20 cellular contexts compared by ENCODE assay signal in genomic region chr3:107199962-107200465, GRCh38.
DNase-seq lines count a peak whose midpoint lies in the region; ATAC-seq, FAIRE-seq and TF ChIP-seq lines count a peak whose summit lies in the region.
"Had no signal": no experiment of that assay in that cellular context is flagged by ENCODE, and none has a peak within 500 bp of the region (broad histone marks: within the 10 kb centered on the region; RNA-seq: fewer than 3 reads in every experiment).

No MANE protein-coding gene starts in this region.

- H3K27me3 ChIP-seq in bronchial epithelial cell (ENCODE audit: control insufficient read depth, insufficient read depth, low read length) (no peaks in the 10 kb centered on the region), skeletal muscle tissue (ENCODE audit: control insufficient read depth in 3 of 3, insufficient read depth in 3 of 3, low read length in 3 of 3) (no peaks in the 10 kb centered on the region), colonic mucosa (no peaks in the 10 kb centered on the region)

- H3K4me3 Mint-ChIP-seq in nephron: no peak overlapping the region
- H3K4me3 Mint-ChIP-seq: CD14-positive monocyte; CD8-positive, alpha-beta T cell; H9 had no signal

- no peak for TF ChIP-seq CTCF in bronchial epithelial cell (IDR thresholded peaks at IDR 0.05; ENCODE audit: insufficient read depth, low read length, severe bottlenecking)
- no peak for TF ChIP-seq CTCF in epithelial cell of esophagus (IDR thresholded peaks at IDR 0.05; ENCODE audit: insufficient read depth, low read depth, low read length, missing control alignments)
- no peak for TF ChIP-seq CTCF in nephron (IDR thresholded peaks at IDR 0.05; ENCODE audit: unreplicated experiment in 3 of 3)
- no peak for TF ChIP-seq CTCF in colonic mucosa (IDR thresholded peaks at IDR 0.05)

- ATAC-seq in GM19023 (IDR thresholded peaks at IDR 0.05; ENCODE audit: unreplicated experiment) (no peak), HG02588 (IDR thresholded peaks at IDR 0.05; ENCODE audit: unreplicated experiment) (no peak)
- ATAC-seq: A549; CD8-positive, alpha-beta T cell had no signal

- H3K9me3 Mint-ChIP-seq in nephron: no peaks in the 10 kb centered on the region
- H3K9me3 Mint-ChIP-seq: CD8-positive, alpha-beta T cell; H9 had no signal

- intact Hi-C loops in colonic mucosa (cut with DNase I): no loop called here

- H3K36me3 Mint-ChIP-seq in nephron (ENCODE audit: low read depth): no peaks in the 10 kb centered on the region
- H3K36me3 Mint-ChIP-seq: CD14-positive monocyte; CD8-positive, alpha-beta T cell had no signal

- H3K4me3 ChIP-seq in bronchial epithelial cell (ENCODE audit: low read depth, low read length) (no peak overlapping the region), epithelial cell of esophagus (ENCODE audit: low read length) (no peak overlapping the region), skeletal muscle tissue (ENCODE audit: low read length in 3 of 3) (no peak overlapping the region), colonic mucosa (no peak overlapping the region)
- H3K4me3 ChIP-seq: A549 had no signal

- H3K27ac ChIP-seq in skeletal muscle tissue (ENCODE audit: low read depth, low read length): peak overlapping the region; percentile 61
- H3K27ac ChIP-seq in colonic mucosa: no peak overlapping the region
- H3K27ac ChIP-seq: A549, HL-60 had no signal

- no peaks in the 10 kb centered on the region for H3K27me3 Mint-ChIP-seq in nephron (ENCODE audit: low read depth)

- FAIRE-seq in bronchial epithelial cell (lab: Jason Lieb, UNC): no peak
- FAIRE-seq: A549, D721Med, G401.6, GM12891 had no signal

- peak; percentile 47 for DNase-seq in bronchial epithelial cell (ENCODE audit: low read depth)
- peak; percentile 65 for DNase-seq in epithelial cell of esophagus (ENCODE audit: low read depth)
- DNase-seq in colonic mucosa: no peak
- DNase-seq: CD8-positive, alpha-beta T cell; COR-L47; DMS153; DMS79 treated with DMSO at 0.1 percent for 48 hours; EL; GOT3; H9 had no signal

- H3K9me3 ChIP-seq in skeletal muscle tissue (ENCODE audit: control insufficient read depth in 3 of 3, low read length in 3 of 3) (no peaks in the 10 kb centered on the region), colonic mucosa (no peaks in the 10 kb centered on the region)
- H3K9me3 ChIP-seq: A549 had no signal

- peak overlapping the region; percentile 18 to 86 (median 70) for H3K27ac Mint-ChIP-seq in nephron
- H3K27ac Mint-ChIP-seq: CD14-positive monocyte; CD8-positive, alpha-beta T cell had no signal

- peaks cover 4 to 15% (median 6%) of the 10 kb centered on the region in 3 donors for H3K4me1 ChIP-seq in skeletal muscle tissue (ENCODE audit: control insufficient read depth in 3 of 3, insufficient read depth in 3 of 3, low read length in 3 of 3)
- H3K4me1 ChIP-seq in colonic mucosa: no peaks in the 10 kb centered on the region
- H3K4me1 ChIP-seq: A549 had no signal

- no peaks in the 10 kb centered on the region for H3K36me3 ChIP-seq in bronchial epithelial cell (ENCODE audit: control insufficient read depth, insufficient read depth, low read length)
- H3K36me3 ChIP-seq in skeletal muscle tissue (ENCODE audit: control insufficient read depth in 3 of 3, insufficient read depth in 3 of 3, low read length in 3 of 3): no peaks in the 10 kb centered on the region
- H3K36me3 ChIP-seq in colonic mucosa: no peaks in the 10 kb centered on the region

- H3K9ac ChIP-seq in skeletal muscle tissue (ENCODE audit: low read depth in 1 of 3, low read length in 3 of 3): no peak overlapping the region
- no peak overlapping the region for H3K9ac ChIP-seq in colonic mucosa (ENCODE audit: low read depth in 2 of 2, low read length in 2 of 2)

- peaks cover 60% of the 10 kb centered on the region for H3K4me1 Mint-ChIP-seq in nephron
- H3K4me1 Mint-ChIP-seq: CD14-positive monocyte, H9 had no signal
